Comparison of ENCODE assay signal across 12 cellular contexts in genomic region chr16:72878301-72879269, GRCh38.
DNase-seq lines count a peak whose midpoint lies in the region; ATAC-seq and TF ChIP-seq lines count a peak whose summit lies in the region.
"Had no signal": no experiment of that assay in that cellular context is flagged by ENCODE, and none has a peak within 500 bp of the region (broad histone marks: within the 10 kb centered on the region; RNA-seq: fewer than 3 reads in every experiment).

No MANE protein-coding gene starts in this region.

- in situ Hi-C loops in IMR-90 (cut with MboI; ENCODE audit: low sequenced_read_pairs): no loop called here

- DNase-seq in A172 (ENCODE audit: low spot score): peak; percentile 11
- DNase-seq in IMR-90: peak; percentile 75
- DNase-seq in epithelial cell of esophagus (ENCODE audit: low read depth): peak; percentile 21
- peak; percentile 93 for DNase-seq in mesenchymal stem cell
- DNase-seq in mucosa of descending colon: no peak
- DNase-seq in SHP77 treated with DMSO at 0.1 percent for 48 hours (lab: John Stamatoyannopoulos, UW): no peak
- DNase-seq in effector memory CD4-positive, alpha-beta T cell: no peak
- DNase-seq: activated T-cell treated with anti-CD3 and anti-CD28 coated beads, Interleukin-2, amount 50 U/mL, for 72 hours; naive thymus-derived CD8-positive, alpha-beta T cell; NCI-H187; stimulated activated CD4-positive, alpha-beta T cell treated with anti-CD3 and anti-CD28 coated beads, Interleukin-1b, Interleukin-23, amount 100 ng/mL, for 48 hours had no signal

- H2AK9ac ChIP-seq in IMR-90 (replicated peaks; ENCODE audit: low read depth, low read length, poor library complexity): peak overlapping the region; percentile 49

- H3K36me3 ChIP-seq in IMR-90 (ENCODE audit: control insufficient read depth, insufficient read depth, low read length) (no peaks in the 10 kb centered on the region), mesenchymal stem cell (ENCODE audit: control insufficient read depth in 1 of 2, insufficient read depth in 2 of 2, low read depth in 1 of 2, low read length in 2 of 2) (no peaks in the 10 kb centered on the region), mucosa of descending colon (ENCODE audit: low read depth) (no peaks in the 10 kb centered on the region)
- H3K36me3 ChIP-seq in effector memory CD4-positive, alpha-beta T cell (ENCODE audit: control insufficient read depth, insufficient read depth, low read length): no peaks in the 10 kb centered on the region

- dilution Hi-C loops in IMR-90 (cut with HindIII; ENCODE audit: low sequenced_read_pairs, unreplicated experiment): no loop called here

- H3K4me2 ChIP-seq in IMR-90 (ENCODE audit: low read depth, low read length) (no peak overlapping the region), mesenchymal stem cell (ENCODE audit: low read length, poor library complexity, severe bottlenecking) (no peak overlapping the region)

- H3K14ac ChIP-seq in IMR-90 (replicated peaks; ENCODE audit: low read depth, low read length): peak overlapping the region; percentile 47; the same call in 1 of the 2 replicates
- peak overlapping the region in 1 of 2 experiments; percentile 36 for H3K14ac ChIP-seq in mesenchymal stem cell (ENCODE audit: low read length in 2 of 2)

- H2AFZ ChIP-seq in IMR-90 (replicated peaks; ENCODE audit: low read length, poor library complexity): peak overlapping the region; percentile 35
- H2AFZ ChIP-seq in mesenchymal stem cell (ENCODE audit: low read depth, low read length): no peak overlapping the region

- no peak for TF ChIP-seq POLR2A in IMR-90 (IDR thresholded peaks at IDR 0.05; ENCODE audit: low read depth, low read length)

- peak overlapping the region; percentile 30; the same call in 1 of the 2 replicates for H3K27ac ChIP-seq in IMR-90 (ENCODE audit: insufficient read depth, low read length)
- no peak overlapping the region for H3K27ac ChIP-seq in mesenchymal stem cell (ENCODE audit: low read length, poor library complexity, severe bottlenecking)
- no peak overlapping the region for H3K27ac ChIP-seq in effector memory CD4-positive, alpha-beta T cell (ENCODE audit: insufficient read depth, low read length, poor library complexity, severe bottlenecking)

- POLR2A ChIA-PET in IMR-90 (lab: Charles Lee; ENCODE audit: unreplicated experiment): no interaction called here

- 0 out of 2 replicates have a peak overlapping the region, but pooled peaks have one; percentile 9 for H4K5ac ChIP-seq in IMR-90 (ENCODE audit: low read depth, low read length)

- H2BK120ac ChIP-seq in IMR-90 (ENCODE audit: low read depth, low read length) (peak overlapping the region; percentile 78), mesenchymal stem cell (ENCODE audit: low read depth, low read length) (peak overlapping the region; percentile 54)

- H2BK12ac ChIP-seq in mesenchymal stem cell (ENCODE audit: low read length in 2 of 2): peak overlapping the region; percentile 61 to 95

- H3K27me3 ChIP-seq in IMR-90 (ENCODE audit: control insufficient read depth, insufficient read depth, low read length): no peaks in the 10 kb centered on the region
- no peaks in the 10 kb centered on the region for H3K27me3 ChIP-seq in mesenchymal stem cell (ENCODE audit: control insufficient read depth in 1 of 2, insufficient read depth in 1 of 2, low read length in 2 of 2)
- H3K27me3 ChIP-seq in effector memory CD4-positive, alpha-beta T cell (replicated peaks; ENCODE audit: control insufficient read depth, insufficient read depth, low read length, poor library complexity, severe bottlenecking): no peaks in the 10 kb centered on the region

- no peak for TF ChIP-seq CTCF in IMR-90 (conservative IDR thresholded peaks at IDR 0.05; ENCODE audit: low read depth, low read length)
- TF ChIP-seq CTCF in epithelial cell of esophagus (IDR thresholded peaks at IDR 0.05; ENCODE audit: insufficient read depth, low read depth, low read length, missing control alignments): no peak
- no peak for TF ChIP-seq CTCF in mucosa of descending colon (IDR thresholded peaks at IDR 0.05)

- ATAC-seq in IMR-90 (ENCODE audit: low read depth): peak; percentile 22; the same call in 1 of the 2 replicates
- no peak for ATAC-seq in mucosa of descending colon
- no peak for ATAC-seq in GM19023 (IDR thresholded peaks at IDR 0.05; ENCODE audit: unreplicated experiment)
- ATAC-seq: activated T-cell treated with anti-CD3 and anti-CD28 coated beads, Interleukin-2, amount 50 U/mL, for 72 hours; naive thymus-derived CD8-positive, alpha-beta T cell had no signal

- H3K18ac ChIP-seq in IMR-90 (ENCODE audit: low read depth, low read length) (no peak overlapping the region), mesenchymal stem cell (ENCODE audit: low read depth in 1 of 2, low read length in 2 of 2) (peak overlapping the region; percentile 85 to 95)

- intact Hi-C loops in IMR-90 (cut with micrococcal nuclease): loop anchor here (5.0 kb wide), 1 partner anchor 299 kb away; no protein-coding TSS in a partner anchor
- intact Hi-C loops in mucosa of descending colon (cut with DNase I, micrococcal nuclease): no loop called here

- H3K9ac ChIP-seq in IMR-90 (ENCODE audit: low read depth, low read length) (no peak overlapping the region), mesenchymal stem cell (ENCODE audit: low read length) (peak overlapping the region; percentile 11)

- H3K9me1 ChIP-seq in IMR-90 (ENCODE audit: insufficient read depth, low read length): peaks cover 13% of the 10 kb centered on the region

- peak overlapping the region; percentile 76 for H3K23ac ChIP-seq in IMR-90 (ENCODE audit: low read depth, low read length)
- H3K23ac ChIP-seq in mesenchymal stem cell (ENCODE audit: low read length in 2 of 2): no peak overlapping the region

- peaks cover 13% of the 10 kb centered on the region for H4K20me1 ChIP-seq in IMR-90 (ENCODE audit: insufficient read depth, low read length)

- no peak overlapping the region for H3K56ac ChIP-seq in IMR-90 (ENCODE audit: extremely low read depth, insufficient read depth, low read length)

- WGBS in IMR-90 (ENCODE audit: extremely low coverage in 2 of 2, insufficient read length in 1 of 2), 2 experiments: 78% methylated on average over 11 of the region's 19 CpGs; no CpG with 5 or more reads in 1 of the 2 experiments
- WGBS in mesenchymal stem cell: 86% methylated on average over 16 of the region's 19 CpGs

- H2BK5ac ChIP-seq in IMR-90 (ENCODE audit: low read depth, low read length, poor library complexity, severe bottlenecking) (peak overlapping the region; percentile 26), mesenchymal stem cell (ENCODE audit: low read depth, low read length, poor library complexity, severe bottlenecking) (no peak overlapping the region)

- H2BK20ac ChIP-seq in IMR-90 (ENCODE audit: low read depth, low read length): peak overlapping the region; percentile 64

- no peak for TF ChIP-seq RAD21 in IMR-90 (IDR thresholded peaks at IDR 0.05; ENCODE audit: low read length)

- H4K91ac ChIP-seq in IMR-90 (ENCODE audit: insufficient read depth, low read depth, low read length) (peak overlapping the region; percentile 82), mesenchymal stem cell (ENCODE audit: low read length) (peak overlapping the region; percentile 95)

- no TSS peak for BruUV-seq in IMR-90 (replicated peaks; lab: Mats Ljungman, UMichigan)

- H3K4ac ChIP-seq in IMR-90 (ENCODE audit: low read depth, low read length) (peak overlapping the region; percentile 86), mesenchymal stem cell (ENCODE audit: low read depth in 1 of 2, low read length in 2 of 2) (peak overlapping the region in 1 of 2 experiments; percentile 64)

- peaks cover 23% of the 10 kb centered on the region for H3K4me1 ChIP-seq in IMR-90 (ENCODE audit: control insufficient read depth, insufficient read depth, low read length)
- peaks cover 11% of the 10 kb centered on the region for H3K4me1 ChIP-seq in mesenchymal stem cell (ENCODE audit: control insufficient read depth, insufficient read depth, low read depth, low read length)
- H3K4me1 ChIP-seq in mucosa of descending colon (ENCODE audit: low read depth): no peaks in the 10 kb centered on the region
- H3K4me1 ChIP-seq in effector memory CD4-positive, alpha-beta T cell (ENCODE audit: control insufficient read depth, insufficient read depth, low read length, poor library complexity, severe bottlenecking): no peaks in the 10 kb centered on the region

- H3K4me3 ChIP-seq in IMR-90 (ENCODE audit: insufficient read depth, low read depth, low read length): no peak overlapping the region
- no peak overlapping the region for H3K4me3 ChIP-seq in epithelial cell of esophagus (ENCODE audit: low read length)
- H3K4me3 ChIP-seq in mesenchymal stem cell (ENCODE audit: insufficient read depth in 1 of 2, low read depth in 1 of 2, low read length in 2 of 2): no peak overlapping the region
- no peak overlapping the region for H3K4me3 ChIP-seq in mucosa of descending colon
- no peak overlapping the region for H3K4me3 ChIP-seq in effector memory CD4-positive, alpha-beta T cell (ENCODE audit: insufficient read depth, low read depth, low read length, poor library complexity, severe bottlenecking)

- H2AK5ac ChIP-seq in IMR-90 (ENCODE audit: low read depth, low read length): peak overlapping the region; percentile 96
- no peak overlapping the region for H2AK5ac ChIP-seq in mesenchymal stem cell (ENCODE audit: low read length, severe bottlenecking)

- H2BK15ac ChIP-seq in IMR-90 (ENCODE audit: low read depth, low read length) (peak overlapping the region; percentile 83; the same call in 2 of the 3 replicates), mesenchymal stem cell (ENCODE audit: low read depth, poor library complexity, severe bottlenecking) (peak overlapping the region; percentile 87)

- H3K9me3 ChIP-seq in IMR-90 (ENCODE audit: control insufficient read depth, insufficient read depth, low read length) (no peaks in the 10 kb centered on the region), mesenchymal stem cell (ENCODE audit: control insufficient read depth, low read length) (no peaks in the 10 kb centered on the region), mucosa of descending colon (no peaks in the 10 kb centered on the region)
- H3K9me3 ChIP-seq in effector memory CD4-positive, alpha-beta T cell (ENCODE audit: control insufficient read depth, low read length): no peaks in the 10 kb centered on the region

- H4K8ac ChIP-seq in IMR-90 (ENCODE audit: low read depth in 2 of 2, low read length in 2 of 2) (peak overlapping the region; percentile 27 to 78; a peak in 3 of 4 replicates), mesenchymal stem cell (ENCODE audit: low read length) (peak overlapping the region; percentile 73)

- H3K79me1 ChIP-seq in IMR-90 (ENCODE audit: low read depth in 1 of 2, low read length in 2 of 2) (peaks cover 23 to 49% of the 10 kb centered on the region in 2 experiments), mesenchymal stem cell (replicated peaks; ENCODE audit: low read length, poor library complexity, severe bottlenecking) (peaks cover 15% of the 10 kb centered on the region)

- CTCF ChIA-PET in IMR-90 (lab: Yijun Ruan, JAX): no interaction called here

TF ChIP-seq in IMR-90, 13 proteins besides CTCF, POLR2A, EP300 and RAD21 (continues in another document):
- peak; percentile 7; the same call in 1 of the 2 replicates for TF ChIP-seq MXI1 (IDR thresholded peaks at IDR 0.05; ENCODE audit: borderline replicate concordance, low read depth, low read length)
- no peak for TF ChIP-seq CHD1 (IDR thresholded peaks at IDR 0.05; ENCODE audit: low read depth, low read length)
- peak; percentile 46; the same call in 1 of the 2 replicates for TF ChIP-seq BHLHE40 (IDR thresholded peaks at IDR 0.05; ENCODE audit: low read depth, low read length)

Comparison
In these comparisons a context has a peak if more than half of its experiments do, and no peak if none do; other contexts are left out.
1. DNase-seq: peak in A172 (single experiment), IMR-90 (single experiment), epithelial cell of esophagus (single experiment) and mesenchymal stem cell (single experiment); none in mucosa of descending colon (0 of 3), SHP77 treated with DMSO at 0.1 percent for 48 hours (single experiment) and effector memory CD4-positive, alpha-beta T cell (0 of 3).